ENCODE assay signal across 32 cellular contexts in genomic region chr10:66964946-66965345, GRCh38. TPM values are rescaled to one million over a fixed set of nuclear protein-coding genes. Genes with fewer than 3 reads are reported as not detected.
"Had no signal": no experiment of that assay in that cellular context is flagged by ENCODE, and none has a peak within 500 bp of the region (broad histone marks: within the 10 kb centered on the region; RNA-seq: fewer than 3 reads in every experiment).

No MANE protein-coding gene starts in this region.

- H3K27ac Mint-ChIP-seq: activated CD4-positive, alpha-beta memory T cell treated with anti-CD3 and anti-CD28 coated beads, Interleukin-2, amount 10 ng/mL, durations not matched to agents 7 days and 5 days; activated CD4-positive, alpha-beta T cell treated with anti-CD3 and anti-CD28 coated beads, Interleukin-2, amount 10 ng/mL, durations not matched to agents 7 days and 5 days; activated naive CD4-positive, alpha-beta T cell treated with anti-CD3 and anti-CD28 coated beads, Interleukin-2, amount 10 ng/mL, durations not matched to agents 7 days and 5 days; activated naive CD4-positive, alpha-beta T cell treated with anti-CD3 and anti-CD28 coated beads, Interleukin-2, amount 50 U/mL, for 72 hours; activated naive CD8-positive, alpha-beta T cell treated with anti-CD3 and anti-CD28 coated beads, Interleukin-2, amount 10 ng/mL, durations not matched to agents 7 days and 5 days; activated T-cell treated with anti-CD3 and anti-CD28 coated beads, Interleukin-2, amount 50 U/mL, for 24 hours; activated T-cell treated with anti-CD3 and anti-CD28 coated beads, Interleukin-2, amount 50 U/mL, for 72 hours; brain; effector memory CD8-positive, alpha-beta T cell had no signal

- H3K9me3 Mint-ChIP-seq: activated CD4-positive, alpha-beta memory T cell treated with anti-CD3 and anti-CD28 coated beads, Interleukin-2, amount 10 ng/mL, durations not matched to agents 7 days and 5 days; activated CD4-positive, alpha-beta T cell treated with anti-CD3 and anti-CD28 coated beads, Interleukin-2, amount 10 ng/mL, durations not matched to agents 7 days and 5 days; activated naive CD4-positive, alpha-beta T cell treated with anti-CD3 and anti-CD28 coated beads, Interleukin-2, amount 10 ng/mL, durations not matched to agents 7 days and 5 days; activated naive CD8-positive, alpha-beta T cell treated with anti-CD3 and anti-CD28 coated beads, Interleukin-2, amount 10 ng/mL, durations not matched to agents 7 days and 5 days; activated T-cell treated with anti-CD3 and anti-CD28 coated beads, Interleukin-2, amount 50 U/mL, for 24 hours had no signal

- H3K4me1 ChIP-seq: ascending aorta, breast epithelium, esophagus squamous epithelium, gastroesophageal sphincter had no signal

- H3K4me1 Mint-ChIP-seq: activated CD4-positive, alpha-beta memory T cell treated with anti-CD3 and anti-CD28 coated beads, Interleukin-2, amount 10 ng/mL, durations not matched to agents 7 days and 5 days; activated CD4-positive, alpha-beta T cell treated with anti-CD3 and anti-CD28 coated beads, Interleukin-2, amount 10 ng/mL, durations not matched to agents 7 days and 5 days; activated naive CD4-positive, alpha-beta T cell treated with anti-CD3 and anti-CD28 coated beads, Interleukin-2, amount 10 ng/mL, durations not matched to agents 7 days and 5 days; activated naive CD8-positive, alpha-beta T cell treated with anti-CD3 and anti-CD28 coated beads, Interleukin-2, amount 10 ng/mL, durations not matched to agents 7 days and 5 days; central memory CD8-positive, alpha-beta T cell had no signal

- H3K27ac ChIP-seq: ascending aorta, breast epithelium, cardiac muscle cell, coronary artery, epithelial cell of prostate, esophagus squamous epithelium, gastroesophageal sphincter had no signal

- H3K9me3 ChIP-seq: ascending aorta, breast epithelium, esophagus squamous epithelium, gastroesophageal sphincter had no signal

- H3K27me3 Mint-ChIP-seq: activated CD4-positive, alpha-beta memory T cell treated with anti-CD3 and anti-CD28 coated beads, Interleukin-2, amount 10 ng/mL, durations not matched to agents 7 days and 5 days; activated CD4-positive, alpha-beta T cell treated with anti-CD3 and anti-CD28 coated beads, Interleukin-2, amount 10 ng/mL, durations not matched to agents 7 days and 5 days; activated naive CD4-positive, alpha-beta T cell treated with anti-CD3 and anti-CD28 coated beads, Interleukin-2, amount 10 ng/mL, durations not matched to agents 7 days and 5 days; activated naive CD8-positive, alpha-beta T cell treated with anti-CD3 and anti-CD28 coated beads, Interleukin-2, amount 10 ng/mL, durations not matched to agents 7 days and 5 days; brain; central memory CD8-positive, alpha-beta T cell; effector memory CD8-positive, alpha-beta T cell had no signal

- DNase-seq: activated CD4-positive, alpha-beta memory T cell treated with anti-CD3 and anti-CD28 coated beads, Interleukin-2, amount 10 ng/mL, durations not matched to agents 7 days and 5 days; activated CD4-positive, alpha-beta T cell treated with anti-CD3 and anti-CD28 coated beads for 1 hour; activated CD4-positive, alpha-beta T cell treated with anti-CD3 and anti-CD28 coated beads for 4 hours; activated CD4-positive, alpha-beta T cell treated with anti-CD3 and anti-CD28 coated beads, Interleukin-2, amount 10 ng/mL, durations not matched to agents 7 days and 5 days; activated CD4-positive, alpha-beta T cell treated with anti-CD3 and anti-CD28 coated beads, Interleukin-2, amount 50 U/mL, for 4 hours; activated CD8-positive, alpha-beta memory T cell treated with anti-CD3 and anti-CD28 coated beads, Interleukin-2, amount 50 U/mL, for 48 hours; activated gamma-delta T cell; activated naive CD4-positive, alpha-beta T cell; activated naive CD4-positive, alpha-beta T cell treated with anti-CD3 and anti-CD28 coated beads, Interleukin-2, amount 10 ng/mL, durations not matched to agents 7 days and 5 days; activated naive CD8-positive, alpha-beta T cell treated with anti-CD3 and anti-CD28 coated beads, Interleukin-2, amount 10 ng/mL, durations not matched to agents 7 days and 5 days; activated T-cell treated with anti-CD3 and anti-CD28 coated beads for 4 hours; activated T-cell treated with anti-CD3 and anti-CD28 coated beads, Interleukin-2, amount 50 U/mL, for 24 hours; activated T-cell treated with anti-CD3 and anti-CD28 coated beads, Interleukin-2, amount 50 U/mL, for 72 hours; dermis blood vessel endothelial cell; effector CD4-positive, alpha-beta T cell; effector memory CD8-positive, alpha-beta T cell; esophagus squamous epithelium; foreskin melanocyte; T-helper 2 cell had no signal

- H3K4me3 Mint-ChIP-seq: activated CD4-positive, alpha-beta memory T cell treated with anti-CD3 and anti-CD28 coated beads, Interleukin-2, amount 10 ng/mL, durations not matched to agents 7 days and 5 days; activated CD4-positive, alpha-beta T cell treated with anti-CD3 and anti-CD28 coated beads, Interleukin-2, amount 10 ng/mL, durations not matched to agents 7 days and 5 days; activated naive CD4-positive, alpha-beta T cell treated with anti-CD3 and anti-CD28 coated beads, Interleukin-2, amount 10 ng/mL, durations not matched to agents 7 days and 5 days; activated naive CD8-positive, alpha-beta T cell treated with anti-CD3 and anti-CD28 coated beads, Interleukin-2, amount 10 ng/mL, durations not matched to agents 7 days and 5 days; activated T-cell treated with anti-CD3 and anti-CD28 coated beads, Interleukin-2, amount 50 U/mL, for 24 hours; activated T-cell treated with anti-CD3 and anti-CD28 coated beads, Interleukin-2, amount 50 U/mL, for 72 hours; brain; central memory CD8-positive, alpha-beta T cell; effector memory CD8-positive, alpha-beta T cell had no signal

- H3K36me3 ChIP-seq: ascending aorta, breast epithelium, cardiac muscle cell, esophagus squamous epithelium, gastroesophageal sphincter had no signal

- H3K4me3 ChIP-seq: ascending aorta, breast epithelium, cardiac muscle cell, coronary artery, esophagus squamous epithelium, gastroesophageal sphincter had no signal

- H3K27me3 ChIP-seq: ascending aorta, breast epithelium, cardiac muscle cell, esophagus squamous epithelium, gastroesophageal sphincter had no signal

- H3K36me3 Mint-ChIP-seq: activated naive CD4-positive, alpha-beta T cell treated with anti-CD3 and anti-CD28 coated beads, Interleukin-2, amount 10 ng/mL, durations not matched to agents 7 days and 5 days; activated naive CD4-positive, alpha-beta T cell treated with anti-CD3 and anti-CD28 coated beads, Interleukin-2, amount 50 U/mL, for 72 hours; activated naive CD8-positive, alpha-beta T cell treated with anti-CD3 and anti-CD28 coated beads, Interleukin-2, amount 10 ng/mL, durations not matched to agents 7 days and 5 days had no signal

- ATAC-seq: activated naive CD4-positive, alpha-beta T cell treated with anti-CD3 and anti-CD28 coated beads, Interleukin-2, amount 50 U/mL, for 72 hours; activated T-cell treated with anti-CD3 and anti-CD28 coated beads, Interleukin-2, amount 50 U/mL, for 72 hours; effector memory CD8-positive, alpha-beta T cell; gastroesophageal sphincter had no signal

RNA-seq across cellular contexts. Expression of gene LRRTM3, which starts 39.1 kb away (rescaled TPM):
- total RNA-seq: activated CD4-positive, alpha-beta memory T cell treated with anti-CD3 and anti-CD28 coated beads, Interleukin-2, amount 10 ng/mL, durations not matched to agents 7 days and 5 days; activated CD4-positive, alpha-beta T cell treated with anti-CD3 and anti-CD28 coated beads, Interleukin-2, amount 10 ng/mL, durations not matched to agents 7 days and 5 days; activated naive CD4-positive, alpha-beta T cell treated with anti-CD3 and anti-CD28 coated beads, Interleukin-2, amount 50 U/mL, for 72 hours; activated naive CD8-positive, alpha-beta T cell treated with anti-CD3 and anti-CD28 coated beads, Interleukin-2, amount 10 ng/mL, durations not matched to agents 7 days and 5 days; activated T-cell treated with anti-CD3 and anti-CD28 coated beads, Interleukin-2, amount 50 U/mL, for 72 hours; ascending aorta; breast epithelium; dermis blood vessel endothelial cell; fibroblast of lung; fibroblast of villous mesenchyme; glomerular endothelial cell had no signal
- polyA plus RNA-seq: esophagus, fibroblast of lung had no signal
